1 cellular context compared by ENCODE assay signal in genomic region chr10:96667401-96667800, GRCh38.
TF ChIP-seq lines count a peak whose summit lies in the region.

No MANE protein-coding gene starts in this region.

TF ChIP-seq in GM12878, 131 proteins besides CTCF, POLR2A, EP300 and RAD21 (continued from another document):
- TF ChIP-seq CEBPZ (IDR thresholded peaks at IDR 0.05; ENCODE audit: low read depth, low read length) (no peak), STAT3 (IDR thresholded peaks at IDR 0.05; ENCODE audit: low read depth, low read length) (no peak), POU2F2 (IDR thresholded peaks at IDR 0.05; ENCODE audit: borderline replicate concordance, low read depth, low read length) (no peak), BRCA1 (IDR thresholded peaks at IDR 0.05; ENCODE audit: low read depth, low read length) (no peak), TARDBP (IDR thresholded peaks at IDR 0.05; ENCODE audit: borderline replicate concordance) (no peak), IRF5 (IDR thresholded peaks at IDR 0.05; ENCODE audit: borderline replicate concordance) (no peak), E2F4 (IDR thresholded peaks at IDR 0.05; ENCODE audit: low read depth, low read length) (no peak), RUNX3 (IDR thresholded peaks at IDR 0.05; ENCODE audit: low read length) (no peak), RB1 (IDR thresholded peaks at IDR 0.05; ENCODE audit: borderline replicate concordance) (no peak), ZNF274 (IDR thresholded peaks at IDR 0.05; ENCODE audit: insufficient read depth, insufficient read length) (no peak), NBN (IDR thresholded peaks at IDR 0.05) (no peak), EZH2 (IDR thresholded peaks at IDR 0.05; ENCODE audit: borderline replicate concordance, control insufficient read depth, low read depth, low read length) (no peak)
